12 cellular contexts compared by ENCODE assay signal in genomic region chr2:62293151-62293489, GRCh38.
A peak's percentile ranks its signal among the peaks of the same experiment; 100 is the strongest.
DNase-seq lines count a peak whose midpoint lies in the region; ATAC-seq and TF ChIP-seq lines count a peak whose summit lies in the region.
"Had no signal": no experiment of that assay in that cellular context is flagged by ENCODE, and none has a peak within 500 bp of the region (broad histone marks: within the 10 kb centered on the region; RNA-seq: fewer than 3 reads in every experiment).

No MANE protein-coding gene starts in this region.

- whole genome bisulfite sequencing in thyroid gland, 2 donors = 34 to 64% methylated on average over 3 to 6 of the region's 6 CpGs

- TF ChIP-seq POLR2A in thyroid gland (IDR thresholded peaks at IDR 0.05) = no peak

- ATAC-seq in HG02678 (IDR thresholded peaks at IDR 0.05; ENCODE audit: unreplicated experiment) (peak; percentile 22), HG02885 (IDR thresholded peaks at IDR 0.05; ENCODE audit: poor library complexity, unreplicated experiment) (no peak), HG02981 (IDR thresholded peaks at IDR 0.05; ENCODE audit: unreplicated experiment) (no peak), GM18873 (IDR thresholded peaks at IDR 0.05; ENCODE audit: low FRiP score, unreplicated experiment) (no peak), GM19035 (IDR thresholded peaks at IDR 0.05; ENCODE audit: unreplicated experiment) (no peak)

- H3K36me3 Mint-ChIP-seq in dendritic cell treated with granulocyte-macrophage colony-stimulating factor and Interleukin-4, amounts not matched to agents 40 ng/mL and 50 ng/mL, for 4 days (ENCODE audit: low read depth) = no peaks in the 10 kb centered on the region

- no peaks in the 10 kb centered on the region for H3K27me3 Mint-ChIP-seq in dendritic cell treated with granulocyte-macrophage colony-stimulating factor and Interleukin-4, amounts not matched to agents 40 ng/mL and 50 ng/mL, for 4 days

- H3K36me3 ChIP-seq in muscle layer of duodenum (ENCODE audit: control insufficient read depth in 1 of 2, insufficient read depth in 2 of 2, low read length in 2 of 2) = no peaks in the 10 kb centered on the region
- H3K36me3 ChIP-seq in thyroid gland = no peaks in the 10 kb centered on the region

- H3K9me3 ChIP-seq in muscle layer of duodenum (ENCODE audit: control insufficient read depth in 1 of 2, low read length in 2 of 2) (no peaks in the 10 kb centered on the region), thyroid gland (no peaks in the 10 kb centered on the region)

- peaks cover 23 to 30% of the 10 kb centered on the region in 2 donors for H3K4me1 ChIP-seq in muscle layer of duodenum (ENCODE audit: control insufficient read depth in 1 of 2, insufficient read depth in 2 of 2, low read length in 2 of 2)
- peaks cover 23 to 40% of the 10 kb centered on the region in 2 donors for H3K4me1 ChIP-seq in thyroid gland

- H3K4me3 ChIP-seq in muscle layer of duodenum (ENCODE audit: low read depth in 1 of 2, low read length in 2 of 2) (peak overlapping the region in 1 of 2 donors; percentile 26), thyroid gland (replicated peaks in 1 of 3) (no peak overlapping the region)

- H3K27ac Mint-ChIP-seq in dendritic cell treated with granulocyte-macrophage colony-stimulating factor and Interleukin-4, amounts not matched to agents 40 ng/mL and 50 ng/mL, for 4 days = peak overlapping the region; percentile 45
- H3K27ac Mint-ChIP-seq: activated CD4-positive, alpha-beta T cell treated with anti-CD3 and anti-CD28 coated beads, Interleukin-2, amount 10 ng/mL, durations not matched to agents 24 days and 14 days had no signal

- H3K4me1 Mint-ChIP-seq in dendritic cell treated with granulocyte-macrophage colony-stimulating factor and Interleukin-4, amounts not matched to agents 40 ng/mL and 50 ng/mL, for 4 days (ENCODE audit: low read depth) = peaks cover 15% of the 10 kb centered on the region

- no peaks in the 10 kb centered on the region for H3K9me3 Mint-ChIP-seq in dendritic cell treated with granulocyte-macrophage colony-stimulating factor and Interleukin-4, amounts not matched to agents 40 ng/mL and 50 ng/mL, for 4 days

- H3K27ac ChIP-seq in muscle layer of duodenum (ENCODE audit: low read length) = peak overlapping the region; percentile 39
- H3K27ac ChIP-seq in thyroid gland = peak overlapping the region; percentile 90 to 98 (median 93)

- H3K27me3 ChIP-seq in muscle layer of duodenum (ENCODE audit: low read depth, low read length) (no peaks in the 10 kb centered on the region), thyroid gland (no peaks in the 10 kb centered on the region)

- no peak for DNase-seq in thyroid gland
- DNase-seq: activated CD4-positive, alpha-beta T cell treated with anti-CD3 and anti-CD28 coated beads, Interleukin-2, amount 10 ng/mL, durations not matched to agents 24 days and 14 days; Kasumi-1; occipital lobe; stimulated activated naive CD4-positive, alpha-beta T cell had no signal

- H3K4me3 Mint-ChIP-seq in dendritic cell treated with granulocyte-macrophage colony-stimulating factor and Interleukin-4, amounts not matched to agents 40 ng/mL and 50 ng/mL, for 4 days = no peak overlapping the region
- H3K4me3 Mint-ChIP-seq: activated CD4-positive, alpha-beta T cell treated with anti-CD3 and anti-CD28 coated beads, Interleukin-2, amount 10 ng/mL, durations not matched to agents 24 days and 14 days had no signal

- no peak for TF ChIP-seq CTCF in thyroid gland (IDR thresholded peaks at IDR 0.05)

- intact Hi-C loops in dendritic cell treated with granulocyte-macrophage colony-stimulating factor and Interleukin-4, amounts not matched to agents 40 ng/mL and 50 ng/mL, for 4 days (cut with micrococcal nuclease) = no loop called here
- intact Hi-C loops in thyroid gland (cut with DNase I) = loop anchor here (5.0 to 10.0 kb wide), 3 partner anchors 98 to 291 kb away; partner anchors contain the start of gene B3GNT2
